Comparison of ENCODE assay signal across 2 cellular contexts in the genomic region with DNA sequence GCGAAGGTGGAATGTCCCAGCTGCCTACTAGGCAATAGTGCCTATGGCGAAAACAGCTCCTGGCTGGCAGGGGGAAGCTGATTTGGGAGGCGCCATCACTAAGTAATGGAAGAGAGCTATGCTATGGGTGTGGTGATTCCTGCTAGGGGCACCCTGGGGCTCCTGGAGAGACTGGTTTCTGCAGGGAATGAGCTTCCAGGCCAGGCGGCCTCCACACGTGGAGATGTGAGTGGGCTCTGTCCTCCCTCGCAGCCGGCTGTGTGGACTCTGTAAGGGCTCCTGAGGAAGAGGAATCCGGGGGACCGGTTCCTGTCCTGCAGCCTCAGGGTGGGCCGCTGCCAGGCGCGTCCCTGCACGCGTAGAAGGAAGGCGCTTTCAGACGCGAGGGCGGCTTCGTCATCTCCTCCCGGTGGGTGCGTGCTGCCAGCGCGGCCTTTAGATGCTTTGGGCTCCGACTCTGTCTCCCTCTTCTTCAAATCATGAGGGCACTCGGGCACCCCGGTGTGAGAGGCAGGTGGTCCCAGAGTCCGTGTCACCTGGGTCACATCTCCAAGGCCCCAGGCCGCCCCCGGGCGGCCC.
TF ChIP-seq lines count a peak whose summit lies in the region.

No MANE protein-coding gene starts in this region.

TF ChIP-seq in K562, 482 proteins besides CTCF, POLR2A, EP300 and RAD21:
- no peak for TF ChIP-seq RBM15 (IDR thresholded peaks at IDR 0.05; ENCODE audit: insufficient read depth, low read length)
- no peak for TF ChIP-seq ZBTB17 (CRISPR knock-in tag; IDR thresholded peaks at IDR 0.05)
- no peak for TF ChIP-seq RBM25 (IDR thresholded peaks at IDR 0.05; ENCODE audit: low read depth, low read length, severe bottlenecking)
- TF ChIP-seq ZNF431 (CRISPR knock-in tag; IDR thresholded peaks at IDR 0.05): no peak
- no peak for TF ChIP-seq ZNF444 (CRISPR knock-in tag; IDR thresholded peaks at IDR 0.05)

TF ChIP-seq in HepG2, 621 proteins besides CTCF, POLR2A, EP300 and RAD21:
- TF ChIP-seq, protein P1, sequence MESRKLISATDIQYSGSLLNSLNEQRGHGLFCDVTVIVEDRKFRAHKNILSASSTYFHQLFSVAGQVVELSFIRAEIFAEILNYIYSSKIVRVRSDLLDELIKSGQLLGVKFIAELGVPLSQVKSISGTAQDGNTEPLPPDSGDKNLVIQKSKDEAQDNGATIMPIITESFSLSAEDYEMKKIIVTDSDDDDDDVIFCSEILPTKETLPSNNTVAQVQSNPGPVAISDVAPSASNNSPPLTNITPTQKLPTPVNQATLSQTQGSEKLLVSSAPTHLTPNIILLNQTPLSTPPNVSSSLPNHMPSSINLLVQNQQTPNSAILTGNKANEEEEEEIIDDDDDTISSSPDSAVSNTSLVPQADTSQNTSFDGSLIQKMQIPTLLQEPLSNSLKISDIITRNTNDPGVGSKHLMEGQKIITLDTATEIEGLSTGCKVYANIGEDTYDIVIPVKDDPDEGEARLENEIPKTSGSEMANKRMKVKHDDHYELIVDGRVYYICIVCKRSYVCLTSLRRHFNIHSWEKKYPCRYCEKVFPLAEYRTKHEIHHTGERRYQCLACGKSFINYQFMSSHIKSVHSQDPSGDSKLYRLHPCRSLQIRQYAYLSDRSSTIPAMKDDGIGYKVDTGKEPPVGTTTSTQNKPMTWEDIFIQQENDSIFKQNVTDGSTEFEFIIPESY (CRISPR knock-in tag; IDR thresholded peaks at IDR 0.05): peak; percentile 81; the same call in 1 of the 2 replicates
- TF ChIP-seq SP2 (CRISPR knock-in tag; IDR thresholded peaks at IDR 0.05): no peak
